In genomic region chr6:14066782-14067406, GRCh38 we compare ENCODE assay signal across 8 cellular contexts. TPM values are rescaled to one million over a fixed set of nuclear protein-coding genes. Genes with fewer than 3 reads are reported as not detected.
A peak's percentile ranks its signal among the peaks of the same experiment; 100 is the strongest.
DNase-seq lines count a peak whose midpoint lies in the region; ATAC-seq and TF ChIP-seq lines count a peak whose summit lies in the region.

No MANE protein-coding gene starts in this region.

- H3K9me3 ChIP-seq in heart right ventricle, result peaks cover 0 to 8% (median 0%) of the 10 kb centered on the region in 11 donors

- intact Hi-C loops in heart right ventricle (cut with DNase I), result loop anchor here in 9 of 10 donors (1.0 to 10.0 kb wide), 7 partner anchors 157 to 275 kb away; no protein-coding TSS in a partner anchor

- H3K27ac Mint-ChIP-seq in activated CD8-positive, alpha-beta memory T cell treated with anti-CD3 and anti-CD28 coated beads, Interleukin-2, amount 10 ng/mL, durations not matched to agents 7 days and 5 days, result no peak overlapping the region
- H3K27ac Mint-ChIP-seq in activated naive CD8-positive, alpha-beta T cell treated with anti-CD3 and anti-CD28 coated beads, Interleukin-2, amount 50 U/mL, for 24 hours, result no peak overlapping the region

- no peak overlapping the region for H3K4me3 ChIP-seq in heart right ventricle

- H3K36me3 Mint-ChIP-seq in activated CD8-positive, alpha-beta memory T cell treated with anti-CD3 and anti-CD28 coated beads, Interleukin-2, amount 10 ng/mL, durations not matched to agents 7 days and 5 days, result no peaks in the 10 kb centered on the region
- no peaks in the 10 kb centered on the region for H3K36me3 Mint-ChIP-seq in activated naive CD8-positive, alpha-beta T cell treated with anti-CD3 and anti-CD28 coated beads, Interleukin-2, amount 50 U/mL, for 24 hours (ENCODE audit: low read depth)

- DNase-seq in activated CD8-positive, alpha-beta memory T cell treated with anti-CD3 and anti-CD28 coated beads, Interleukin-2, amount 10 ng/mL, durations not matched to agents 7 days and 5 days, result no peak
- no peak for DNase-seq in activated CD8-positive, alpha-beta memory T cell treated with anti-CD3 and anti-CD28 coated beads, Interleukin-2, amount 50 U/mL, for 48 hours
- DNase-seq in NCI-H446 treated with DMSO at 0.1 percent for 48 hours (lab: John Stamatoyannopoulos, UW) (peak; percentile 70), heart right ventricle (peak in 1 of 2 donors; percentile 19), renal cortical epithelial cell (ENCODE audit: low read depth) (peak; percentile 78), UCSD-AML1 (lab: John Stamatoyannopoulos, UW; ENCODE audit: unreplicated experiment) (no peak)
- DNase-seq in activated naive CD8-positive, alpha-beta T cell treated with anti-CD3 and anti-CD28 coated beads, Interleukin-2, amount 50 U/mL, for 24 hours, result no peak

- H3K27ac ChIP-seq in heart right ventricle, result no peak overlapping the region

- ATAC-seq in activated CD8-positive, alpha-beta memory T cell treated with anti-CD3 and anti-CD28 coated beads, Interleukin-2, amount 10 ng/mL, durations not matched to agents 7 days and 5 days, result peak; percentile 77
- ATAC-seq in HG03095 (IDR thresholded peaks at IDR 0.05; ENCODE audit: unreplicated experiment) (peak; percentile 59), heart right ventricle (peak in 7 of 8 donors; percentile 49 to 81 (median 71))
- ATAC-seq in activated naive CD8-positive, alpha-beta T cell treated with anti-CD3 and anti-CD28 coated beads, Interleukin-2, amount 50 U/mL, for 24 hours, result peak; percentile 72

- peaks cover 22% of the 10 kb centered on the region for H3K4me1 Mint-ChIP-seq in activated CD8-positive, alpha-beta memory T cell treated with anti-CD3 and anti-CD28 coated beads, Interleukin-2, amount 10 ng/mL, durations not matched to agents 7 days and 5 days
- H3K4me1 Mint-ChIP-seq in activated naive CD8-positive, alpha-beta T cell treated with anti-CD3 and anti-CD28 coated beads, Interleukin-2, amount 50 U/mL, for 24 hours, result peaks cover 26% of the 10 kb centered on the region

- no peaks in the 10 kb centered on the region for H3K4me1 ChIP-seq in heart right ventricle

- no peak overlapping the region for H3K4me3 Mint-ChIP-seq in activated CD8-positive, alpha-beta memory T cell treated with anti-CD3 and anti-CD28 coated beads, Interleukin-2, amount 10 ng/mL, durations not matched to agents 7 days and 5 days
- H3K4me3 Mint-ChIP-seq in activated naive CD8-positive, alpha-beta T cell treated with anti-CD3 and anti-CD28 coated beads, Interleukin-2, amount 50 U/mL, for 24 hours, result no peak overlapping the region

- H3K36me3 ChIP-seq in heart right ventricle, result no peaks in the 10 kb centered on the region

- H3K9me3 Mint-ChIP-seq in activated CD8-positive, alpha-beta memory T cell treated with anti-CD3 and anti-CD28 coated beads, Interleukin-2, amount 10 ng/mL, durations not matched to agents 7 days and 5 days (ENCODE audit: low read depth), result peaks cover 7% of the 10 kb centered on the region
- peaks cover 8% of the 10 kb centered on the region for H3K9me3 Mint-ChIP-seq in activated naive CD8-positive, alpha-beta T cell treated with anti-CD3 and anti-CD28 coated beads, Interleukin-2, amount 50 U/mL, for 24 hours

- H3K27me3 ChIP-seq in heart right ventricle, result peaks cover 0 to 22% (median 0%) of the 10 kb centered on the region in 7 donors

- CTCF ChIA-PET in activated CD8-positive, alpha-beta memory T cell treated with anti-CD3 and anti-CD28 coated beads, Interleukin-2, amount 10 ng/mL, durations not matched to agents 7 days and 5 days (lab: Charles Lee), result interaction anchor here (0.6 to 4.6 kb wide), 42 partner anchors 8 to 730 kb away, joined by 3 to 66 read pairs (median 4); partner anchors contain the start of genes RANBP9, RNF182 and SIRT5

- peaks cover 16% of the 10 kb centered on the region for H3K27me3 Mint-ChIP-seq in activated CD8-positive, alpha-beta memory T cell treated with anti-CD3 and anti-CD28 coated beads, Interleukin-2, amount 10 ng/mL, durations not matched to agents 7 days and 5 days
- peaks cover 4% of the 10 kb centered on the region for H3K27me3 Mint-ChIP-seq in activated naive CD8-positive, alpha-beta T cell treated with anti-CD3 and anti-CD28 coated beads, Interleukin-2, amount 50 U/mL, for 24 hours

- 8 to 11% methylated on average over 5 of the region's 5 CpGs for WGBS in heart right ventricle, 2 donors

- peak; percentile 36 to 77 (median 71) for TF ChIP-seq CTCF in heart right ventricle (IDR thresholded peaks at IDR 0.05)

RNA-seq across cellular contexts. Expression of gene CD83, which starts 50.7 kb away (rescaled TPM):
- total RNA-seq in activated CD8-positive, alpha-beta memory T cell treated with anti-CD3 and anti-CD28 coated beads, Interleukin-2, amount 10 ng/mL, durations not matched to agents 7 days and 5 days, result 10 to 100 TPM in 1 of 2 experiments, 1 to 10 TPM in 1; 6.0 to 29.6 TPM
- total RNA-seq in heart right ventricle (1 to 10 TPM in 7 of 10 donors, under 1 TPM in 3; 0.82 to 7.5 (median 2.0) TPM), renal cortical epithelial cell (5.4 and 11.3 TPM in 2 replicates)
- under 1 TPM; 0.68 to 0.80 TPM for polyA plus RNA-seq in heart right ventricle

Comparison
In these comparisons a context has a peak if more than half of its experiments do, and no peak if none do; other contexts are left out.
1. DNase-seq: peak in NCI-H446 treated with DMSO at 0.1 percent for 48 hours (single experiment) and renal cortical epithelial cell (single experiment); none in activated CD8-positive, alpha-beta memory T cell treated with anti-CD3 and anti-CD28 coated beads, Interleukin-2, amount 10 ng/mL, durations not matched to agents 7 days and 5 days (single experiment), activated CD8-positive, alpha-beta memory T cell treated with anti-CD3 and anti-CD28 coated beads, Interleukin-2, amount 50 U/mL, for 48 hours (single experiment), activated naive CD8-positive, alpha-beta T cell treated with anti-CD3 and anti-CD28 coated beads, Interleukin-2, amount 50 U/mL, for 24 hours (single experiment) and UCSD-AML1 (single experiment).
2. Peak in every context shown above with its lines, with median percentiles within 50 percentile points of each other: ATAC-seq.